ENCODE assay signal across 8 cellular contexts in genomic region chr5:120465281-120465961, GRCh38. TPM values are rescaled to one million over a fixed set of nuclear protein-coding genes. Genes with fewer than 3 reads are reported as not detected.
A peak's percentile ranks its signal among the peaks of the same experiment; 100 is the strongest.
DNase-seq lines count a peak whose midpoint lies in the region; ATAC-seq and TF ChIP-seq lines count a peak whose summit lies in the region.

No MANE protein-coding gene starts in this region.

- no peaks in the 10 kb centered on the region for H3K9me3 Mint-ChIP-seq in activated CD4-positive, alpha-beta T cell treated with anti-CD3 and anti-CD28 coated beads, Interleukin-2, amount 10 ng/mL, durations not matched to agents 24 days and 14 days
- no peaks in the 10 kb centered on the region for H3K9me3 Mint-ChIP-seq in activated T-helper 1 cell treated with anti-CD3 and anti-CD28 coated beads, Interleukin-12 subunit alpha, Interleukin-12 subunit beta, Interleukin-2, Interleukin-4 antibody, amounts not matched to agents 30 ng/mL and 10 ng/mL and 1 ng/mL, durations not matched to agents 14 hours and 24 hours and 36 hours

- H3K9me3 ChIP-seq in parathyroid adenoma (ENCODE audit: control insufficient read depth, low read length) = no peaks in the 10 kb centered on the region

- H2AFZ ChIP-seq in parathyroid adenoma = peak overlapping the region; percentile 6

- no peaks in the 10 kb centered on the region for H3K36me3 Mint-ChIP-seq in activated CD4-positive, alpha-beta T cell treated with anti-CD3 and anti-CD28 coated beads, Interleukin-2, amount 10 ng/mL, durations not matched to agents 24 days and 14 days (ENCODE audit: low read depth)
- H3K36me3 Mint-ChIP-seq in activated T-helper 1 cell treated with anti-CD3 and anti-CD28 coated beads, Interleukin-12 subunit alpha, Interleukin-12 subunit beta, Interleukin-2, Interleukin-4 antibody, amounts not matched to agents 30 ng/mL and 10 ng/mL and 1 ng/mL, durations not matched to agents 14 hours and 24 hours and 36 hours (ENCODE audit: low read depth) = no peaks in the 10 kb centered on the region

- no peak for TF ChIP-seq CTCF in parathyroid adenoma (IDR thresholded peaks at IDR 0.05)

- H3K27me3 ChIP-seq in parathyroid adenoma (ENCODE audit: control insufficient read depth, insufficient read depth, low read length) = no peaks in the 10 kb centered on the region

- H3K4me2 ChIP-seq in parathyroid adenoma (ENCODE audit: low read length) = peak overlapping the region; percentile 86

- H3K79me2 ChIP-seq in parathyroid adenoma = no peaks in the 10 kb centered on the region

- H3K9ac ChIP-seq in parathyroid adenoma = no peak overlapping the region

- peak overlapping the region; percentile 51 for H3K4me3 ChIP-seq in parathyroid adenoma (ENCODE audit: low read depth, low read length)

- no peak overlapping the region for H3K27ac Mint-ChIP-seq in activated CD4-positive, alpha-beta T cell treated with anti-CD3 and anti-CD28 coated beads, Interleukin-2, amount 10 ng/mL, durations not matched to agents 24 days and 14 days
- H3K27ac Mint-ChIP-seq in activated T-helper 1 cell treated with anti-CD3 and anti-CD28 coated beads, Interleukin-12 subunit alpha, Interleukin-12 subunit beta, Interleukin-2, Interleukin-4 antibody, amounts not matched to agents 30 ng/mL and 10 ng/mL and 1 ng/mL, durations not matched to agents 14 hours and 24 hours and 36 hours = no peak overlapping the region

- peaks cover 9% of the 10 kb centered on the region for H3K4me1 Mint-ChIP-seq in activated CD4-positive, alpha-beta T cell treated with anti-CD3 and anti-CD28 coated beads, Interleukin-2, amount 10 ng/mL, durations not matched to agents 24 days and 14 days
- no peaks in the 10 kb centered on the region for H3K4me1 Mint-ChIP-seq in activated T-helper 1 cell treated with anti-CD3 and anti-CD28 coated beads, Interleukin-12 subunit alpha, Interleukin-12 subunit beta, Interleukin-2, Interleukin-4 antibody, amounts not matched to agents 30 ng/mL and 10 ng/mL and 1 ng/mL, durations not matched to agents 14 hours and 24 hours and 36 hours (ENCODE audit: low read depth)

- no peaks in the 10 kb centered on the region for H3K4me1 ChIP-seq in parathyroid adenoma

- ATAC-seq in Right ventricle myocardium superior (ENCODE audit: poor library complexity) (peak; percentile 69), HG03571 (IDR thresholded peaks at IDR 0.05; ENCODE audit: unreplicated experiment) (no peak), HG02678 (IDR thresholded peaks at IDR 0.05; ENCODE audit: unreplicated experiment) (no peak)

- DNase-seq in activated CD4-positive, alpha-beta T cell treated with anti-CD3 and anti-CD28 coated beads, Interleukin-2, amount 10 ng/mL, durations not matched to agents 24 days and 14 days = no peak
- DNase-seq in activated CD4-positive, alpha-beta T cell treated with anti-CD3 and anti-CD28 coated beads, Interleukin-2, amount 50 U/mL, for 4 hours = no peak
- DNase-seq in activated T-helper 1 cell treated with anti-CD3 and anti-CD28 coated beads, Interleukin-12 subunit alpha, Interleukin-12 subunit beta, Interleukin-2, Interleukin-4 antibody, amounts not matched to agents 30 ng/mL and 10 ng/mL and 1 ng/mL, durations not matched to agents 14 hours and 24 hours and 36 hours (ENCODE audit: low spot score) = no peak
- DNase-seq in Right ventricle myocardium superior (peak; percentile 65), HT-29 (ENCODE audit: low spot score) (no peak)

- H3K27me3 Mint-ChIP-seq in activated CD4-positive, alpha-beta T cell treated with anti-CD3 and anti-CD28 coated beads, Interleukin-2, amount 10 ng/mL, durations not matched to agents 24 days and 14 days = peaks cover 55% of the 10 kb centered on the region
- H3K27me3 Mint-ChIP-seq in activated T-helper 1 cell treated with anti-CD3 and anti-CD28 coated beads, Interleukin-12 subunit alpha, Interleukin-12 subunit beta, Interleukin-2, Interleukin-4 antibody, amounts not matched to agents 30 ng/mL and 10 ng/mL and 1 ng/mL, durations not matched to agents 14 hours and 24 hours and 36 hours (ENCODE audit: insufficient read depth) = peaks cover 53% of the 10 kb centered on the region

- no peak overlapping the region for H3K27ac ChIP-seq in parathyroid adenoma

- peak overlapping the region; percentile 74 for H3K4me3 Mint-ChIP-seq in activated CD4-positive, alpha-beta T cell treated with anti-CD3 and anti-CD28 coated beads, Interleukin-2, amount 10 ng/mL, durations not matched to agents 24 days and 14 days
- H3K4me3 Mint-ChIP-seq in activated T-helper 1 cell treated with anti-CD3 and anti-CD28 coated beads, Interleukin-12 subunit alpha, Interleukin-12 subunit beta, Interleukin-2, Interleukin-4 antibody, amounts not matched to agents 30 ng/mL and 10 ng/mL and 1 ng/mL, durations not matched to agents 14 hours and 24 hours and 36 hours = peak overlapping the region; percentile 26

- intact Hi-C loops in activated CD4-positive, alpha-beta T cell treated with anti-CD3 and anti-CD28 coated beads, Interleukin-2, amount 10 ng/mL, durations not matched to agents 24 days and 14 days (cut with micrococcal nuclease) = no loop called here
- intact Hi-C loops in activated T-helper 1 cell treated with anti-CD3 and anti-CD28 coated beads, Interleukin-12 subunit alpha, Interleukin-12 subunit beta, Interleukin-2, Interleukin-4 antibody, amounts not matched to agents 30 ng/mL and 10 ng/mL and 1 ng/mL, durations not matched to agents 14 hours and 24 hours and 36 hours (cut with micrococcal nuclease) = loop anchor here (10.0 kb wide), 1 partner anchor 1481 kb away; the partner anchor contains the start of gene DTWD2
- intact Hi-C loops in Right ventricle myocardium superior (cut with DNase I) = loop anchor here (10.0 kb wide), 1 partner anchor 501 kb away; no protein-coding TSS in a partner anchor

- H3K36me3 ChIP-seq in parathyroid adenoma (ENCODE audit: control insufficient read depth, insufficient read depth, low read length) = no peaks in the 10 kb centered on the region

RNA-seq across cellular contexts. Expression of gene PRR16, which starts 1.3 kb away (rescaled TPM):
- total RNA-seq in activated CD4-positive, alpha-beta T cell treated with anti-CD3 and anti-CD28 coated beads, Interleukin-2, amount 10 ng/mL, durations not matched to agents 24 days and 14 days = not detected in 2 replicates
- total RNA-seq in activated T-helper 1 cell treated with anti-CD3 and anti-CD28 coated beads, Interleukin-12 subunit alpha, Interleukin-12 subunit beta, Interleukin-2, Interleukin-4 antibody, amounts not matched to agents 30 ng/mL and 10 ng/mL and 1 ng/mL, durations not matched to agents 14 hours and 24 hours and 36 hours = not detected in 2 replicates
- 14.2 TPM for total RNA-seq in Right ventricle myocardium superior
- total RNA-seq in HT-29 (2014; rRNA removed; shearing (Covaris generic)) = not detected in 2 replicates

Comparison
In these comparisons a context has a peak if more than half of its experiments do, and no peak if none do; other contexts are left out.
1. RNA of gene PRR16, which starts 1.3 kb away (total RNA-seq): 14.2 TPM in Right ventricle myocardium superior (single experiment); not detected in activated CD4-positive, alpha-beta T cell treated with anti-CD3 and anti-CD28 coated beads, Interleukin-2, amount 10 ng/mL, durations not matched to agents 24 days and 14 days, not detected in activated T-helper 1 cell treated with anti-CD3 and anti-CD28 coated beads, Interleukin-12 subunit alpha, Interleukin-12 subunit beta, Interleukin-2, Interleukin-4 antibody, amounts not matched to agents 30 ng/mL and 10 ng/mL and 1 ng/mL, durations not matched to agents 14 hours and 24 hours and 36 hours and not detected in HT-29; every median in the first group is over 10 times any median in the second.